7 cellular contexts compared by ENCODE assay signal in the genomic region with DNA sequence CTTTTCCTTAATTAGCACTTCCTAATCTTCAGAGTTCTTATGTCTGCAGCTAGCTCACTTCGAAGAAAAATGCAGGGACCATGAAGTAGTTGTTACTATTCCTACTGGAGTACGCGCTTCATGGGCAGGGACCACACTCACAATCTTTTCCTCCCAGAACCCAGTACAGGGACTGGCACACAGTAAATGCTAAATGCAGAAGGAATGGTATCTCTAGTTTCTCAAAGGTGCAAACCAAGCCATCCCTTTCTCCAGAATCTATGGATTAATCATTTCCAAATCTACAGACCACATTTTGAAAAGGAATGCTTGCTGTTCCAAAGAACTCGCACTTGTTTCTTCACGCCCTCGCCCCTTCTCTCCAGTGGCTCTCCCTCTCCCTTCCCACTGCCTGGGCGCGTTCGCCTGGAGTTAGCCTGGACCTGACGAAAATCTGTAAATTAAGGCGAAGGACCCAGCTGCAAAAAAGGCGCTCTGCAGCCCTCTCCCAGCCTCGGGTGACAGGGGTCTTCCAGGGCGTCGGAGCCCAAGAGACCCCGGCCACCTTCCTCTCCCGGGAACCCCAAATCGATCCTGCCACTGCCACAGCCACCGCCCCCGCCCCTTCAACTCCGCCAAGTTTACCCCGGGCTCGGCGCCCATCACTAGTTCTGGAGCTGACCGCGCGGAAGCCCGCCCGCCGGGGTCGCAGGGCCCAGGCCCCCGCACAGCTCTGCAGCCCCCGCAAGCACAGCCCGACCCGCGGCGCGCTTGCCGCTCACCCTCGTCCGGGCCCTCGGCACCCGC. TPM values are rescaled to one million over a fixed set of nuclear protein-coding genes. Genes with fewer than 3 reads are reported as not detected.
DNase-seq lines count a peak whose midpoint lies in the region; ATAC-seq and TF ChIP-seq lines count a peak whose summit lies in the region.

No MANE protein-coding gene starts in this region.

- H3K4me3 ChIP-seq in coronary artery (peak overlapping the region; percentile 99), mucosa of rectum (ENCODE audit: low read length in 2 of 2) (peak overlapping the region; percentile 82 to 88)

- in situ Hi-C loops in G401 (cut with HindIII; ENCODE audit: low sequenced_read_pairs) = no loop called here

- no peaks in the 10 kb centered on the region for H3K27me3 ChIP-seq in mucosa of rectum (ENCODE audit: control insufficient read depth in 2 of 2, insufficient read depth in 2 of 2, low read length in 2 of 2)

- ATAC-seq in GM19351 (IDR thresholded peaks at IDR 0.05; ENCODE audit: unreplicated experiment) (no peak), HG02798 (IDR thresholded peaks at IDR 0.05; ENCODE audit: poor library complexity, unreplicated experiment) (no peak)

- peaks cover 10 to 15% of the 10 kb centered on the region in 2 donors for H3K4me1 ChIP-seq in mucosa of rectum (ENCODE audit: control insufficient read depth in 2 of 2, insufficient read depth in 2 of 2, low read length in 2 of 2)

- H3K9ac ChIP-seq in mucosa of rectum (ENCODE audit: low read depth in 1 of 2, low read length in 2 of 2) = peak overlapping the region; percentile 82 to 91

- H3K36me3 ChIP-seq in mucosa of rectum (ENCODE audit: control insufficient read depth in 2 of 2, insufficient read depth in 2 of 2, low read length in 2 of 2) = no peaks in the 10 kb centered on the region

- H3K27ac ChIP-seq in coronary artery (peak overlapping the region; percentile 78 to 97), mucosa of rectum (ENCODE audit: low read depth in 2 of 2, low read length in 2 of 2) (peak overlapping the region; percentile 91 to 92)

- TF ChIP-seq CTCF in coronary artery (IDR thresholded peaks at IDR 0.05) = no peak

- H3K9me3 ChIP-seq in mucosa of rectum (ENCODE audit: control insufficient read depth in 2 of 2, low read length in 2 of 2) = no peaks in the 10 kb centered on the region

- DNase-seq in G401 (ENCODE audit: low spot score) (peak; percentile 29), NCI-H526 treated with DMSO at 0.1 percent for 48 hours (lab: John Stamatoyannopoulos, UW) (peak; percentile 25), coronary artery (ENCODE audit: low spot score) (no peak)
- no peak for DNase-seq in stimulated activated CD4-positive, alpha-beta T cell treated with anti-CD3 and anti-CD28 coated beads, Interleukin-4, amount 100 ng/mL, for 1 hour

RNA-seq across cellular contexts. Expression of gene PDIA4, which starts 0.6 kb away (rescaled TPM):
- total RNA-seq in G401 (2014; rRNA removed; shearing (Covaris generic)) = 256 and 309 TPM in 2 replicates

Comparison
In these comparisons a context has a peak if more than half of its experiments do, and no peak if none do; other contexts are left out.
1. DNase-seq: peak in G401 (single experiment) and NCI-H526 treated with DMSO at 0.1 percent for 48 hours (single experiment); none in coronary artery (single experiment) and stimulated activated CD4-positive, alpha-beta T cell treated with anti-CD3 and anti-CD28 coated beads, Interleukin-4, amount 100 ng/mL, for 1 hour (single experiment).